10 cellular contexts compared by ENCODE assay signal in genomic region chr3:66153471-66153870, GRCh38.
DNase-seq lines count a peak whose midpoint lies in the region; ATAC-seq and TF ChIP-seq lines count a peak whose summit lies in the region.
"Had no signal": no experiment of that assay in that cellular context is flagged by ENCODE, and none has a peak within 500 bp of the region (broad histone marks: within the 10 kb centered on the region; RNA-seq: fewer than 3 reads in every experiment).

No MANE protein-coding gene starts in this region.

- peak overlapping the region; percentile 31 to 33 for H3K27ac ChIP-seq in ascending aorta
- H3K27ac ChIP-seq in effector memory CD4-positive, alpha-beta T cell (ENCODE audit: insufficient read depth, low read length, poor library complexity, severe bottlenecking), result no peak overlapping the region
- H3K27ac ChIP-seq: BLaER1 treated with 17β-estradiol and CSF1 and Interleukin-3, amounts not matched to agents 10 nM and 100 nM had no signal

- no peaks in the 10 kb centered on the region for H3K9me3 ChIP-seq in ascending aorta
- H3K9me3 ChIP-seq in effector memory CD4-positive, alpha-beta T cell (ENCODE audit: control insufficient read depth, low read length), result no peaks in the 10 kb centered on the region
- H3K9me3 ChIP-seq: BLaER1 treated with 17β-estradiol and CSF1 and Interleukin-3, amounts not matched to agents 10 nM and 100 nM had no signal

- TF ChIP-seq CTCF in AG10803 (conservative IDR thresholded peaks at IDR 0.05; ENCODE audit: low read length) (no peak), ascending aorta (IDR thresholded peaks at IDR 0.05) (no peak), retinal pigment epithelial cell (conservative IDR thresholded peaks at IDR 0.05; ENCODE audit: low read depth, low read length) (no peak), GM10248 (IDR thresholded peaks at IDR 0.05; ENCODE audit: control extremely low read depth, extremely low read depth, low read depth, missing control alignments) (no peak)

- DNase-seq in AG10803 (ENCODE audit: low read depth) (peak; percentile 32), ascending aorta (ENCODE audit: low spot score in 2 of 2) (no peak), left ventricle myocardium superior (no peak), retinal pigment epithelial cell (ENCODE audit: low read depth) (no peak), GM10248 (ENCODE audit: extremely low spot score) (no peak)
- no peak for DNase-seq in effector memory CD4-positive, alpha-beta T cell
- no peak for DNase-seq in stimulated activated CD8-positive, alpha-beta memory T cell treated with anti-CD3 and anti-CD28 coated beads, Interleukin-4, amount 100 ng/mL, for 48 hours
- DNase-seq: naive thymus-derived CD4-positive, alpha-beta T cell had no signal

- H3K4me3 ChIP-seq in AG10803 (ENCODE audit: low read length) (peak overlapping the region; percentile 56), ascending aorta (peak overlapping the region; percentile 50 to 58), retinal pigment epithelial cell (ENCODE audit: low read length) (peak overlapping the region; percentile 51)
- no peak overlapping the region for H3K4me3 ChIP-seq in effector memory CD4-positive, alpha-beta T cell (ENCODE audit: insufficient read depth, low read depth, low read length, poor library complexity, severe bottlenecking)
- H3K4me3 ChIP-seq: BLaER1 treated with 17β-estradiol and CSF1 and Interleukin-3, amounts not matched to agents 10 nM and 100 nM had no signal

- no peaks in the 10 kb centered on the region for H3K36me3 ChIP-seq in ascending aorta
- no peaks in the 10 kb centered on the region for H3K36me3 ChIP-seq in effector memory CD4-positive, alpha-beta T cell (ENCODE audit: control insufficient read depth, insufficient read depth, low read length)
- H3K36me3 ChIP-seq: BLaER1 treated with 17β-estradiol and CSF1 and Interleukin-3, amounts not matched to agents 10 nM and 100 nM had no signal

- H3K4me1 ChIP-seq in ascending aorta, result peaks cover 0 to 16% of the 10 kb centered on the region in 2 donors
- H3K4me1 ChIP-seq in effector memory CD4-positive, alpha-beta T cell (ENCODE audit: control insufficient read depth, insufficient read depth, low read length, poor library complexity, severe bottlenecking), result no peaks in the 10 kb centered on the region
- H3K4me1 ChIP-seq: BLaER1 treated with 17β-estradiol and CSF1 and Interleukin-3, amounts not matched to agents 10 nM and 100 nM had no signal

- ATAC-seq in left ventricle myocardium superior (peak; percentile 75), HG03520 (IDR thresholded peaks at IDR 0.05; ENCODE audit: unreplicated experiment) (no peak)
- ATAC-seq: naive thymus-derived CD4-positive, alpha-beta T cell had no signal

- no peaks in the 10 kb centered on the region for H3K27me3 ChIP-seq in ascending aorta
- H3K27me3 ChIP-seq in effector memory CD4-positive, alpha-beta T cell (replicated peaks; ENCODE audit: control insufficient read depth, insufficient read depth, low read length, poor library complexity, severe bottlenecking), result no peaks in the 10 kb centered on the region
- H3K27me3 ChIP-seq: BLaER1 treated with 17β-estradiol and CSF1 and Interleukin-3, amounts not matched to agents 10 nM and 100 nM had no signal

- CTCF ChIA-PET in GM10248 (lab: Yijun Ruan, JAX), result interaction anchor here (1.3 to 2.0 kb wide), 3 partner anchors 12 to 20 kb away, joined by 3 to 6 read pairs (median 3); no protein-coding TSS in a partner anchor

- POLR2A ChIA-PET in GM10248 (lab: Yijun Ruan, JAX), result no interaction called here

- intact Hi-C loops in ascending aorta (cut with DNase I) (no loop called here), left ventricle myocardium superior (cut with micrococcal nuclease) (no loop called here)
